In genomic region chr18:25704096-25704870, GRCh38 we compare ENCODE assay signal across 16 cellular contexts.
"Had no signal": no experiment of that assay in that cellular context is flagged by ENCODE, and none has a peak within 500 bp of the region (broad histone marks: within the 10 kb centered on the region; RNA-seq: fewer than 3 reads in every experiment).

No MANE protein-coding gene starts in this region.

- H3K79me2 ChIP-seq: parathyroid adenoma had no signal

- H3K9ac ChIP-seq: parathyroid adenoma had no signal

- H3K36me3 ChIP-seq: esophagus squamous epithelium, neutrophil, tibial artery had no signal

- H3K27ac ChIP-seq: esophagus squamous epithelium, neutrophil, parathyroid adenoma, tibial artery had no signal

- H3K27me3 Mint-ChIP-seq: activated T-helper 17 cell treated with anti-CD3 and anti-CD28 coated beads, Interleukin-2, amount 50 U/mL, for 72 hours had no signal

- H3K4me1 Mint-ChIP-seq: activated T-helper 17 cell treated with anti-CD3 and anti-CD28 coated beads, Interleukin-2, amount 50 U/mL, for 72 hours; stimulated activated naive B cell treated with anti-CD40 and anti-IgM and Interleukin-4, amounts not matched to agents 10 μg/mL and 1 μg/mL and 100 μg/mL, for 72 hours had no signal

- H3K4me1 ChIP-seq: esophagus squamous epithelium, parathyroid adenoma, tibial artery had no signal

- H3K9me3 Mint-ChIP-seq: activated T-helper 17 cell treated with anti-CD3 and anti-CD28 coated beads, Interleukin-2, amount 50 U/mL, for 72 hours had no signal

- H3K36me3 Mint-ChIP-seq: stimulated activated naive B cell treated with anti-CD40 and anti-IgM and Interleukin-4, amounts not matched to agents 10 μg/mL and 1 μg/mL and 100 μg/mL, for 72 hours had no signal

- H3K4me3 Mint-ChIP-seq: activated T-helper 17 cell treated with anti-CD3 and anti-CD28 coated beads, Interleukin-2, amount 50 U/mL, for 72 hours; stimulated activated naive B cell treated with anti-CD40 and anti-IgM and Interleukin-4, amounts not matched to agents 10 μg/mL and 1 μg/mL and 100 μg/mL, for 72 hours had no signal

- DNase-seq: activated CD4-positive, alpha-beta T cell treated with anti-CD3 and anti-CD28 coated beads, Interleukin-2, amount 50 U/mL, for 48 hours; activated CD4-positive, CD25-positive, alpha-beta regulatory T cell treated with anti-CD3 and anti-CD28 coated beads, Interleukin-2, amount 50 U/mL, for 72 hours; activated naive CD4-positive, alpha-beta T cell treated with Interleukin-2 at 50 U/mL for 16 hours; caudate nucleus; esophagus squamous epithelium; glutamatergic neuron; hypothalamus; mesendoderm; stimulated activated CD4-positive, alpha-beta T cell treated with anti-CD3 and anti-CD28 coated beads, Interleukin-4, amount 100 ng/mL, for 1 hour; stimulated activated naive B cell treated with anti-CD40 and anti-IgM and Interleukin-4, amounts not matched to agents 10 μg/mL and 1 μg/mL and 100 μg/mL, for 72 hours; tibial artery had no signal

- FAIRE-seq: colon, endothelial cell of umbilical vein had no signal

- H3K27ac Mint-ChIP-seq: activated T-helper 17 cell treated with anti-CD3 and anti-CD28 coated beads, Interleukin-2, amount 50 U/mL, for 72 hours; stimulated activated naive B cell treated with anti-CD40 and anti-IgM and Interleukin-4, amounts not matched to agents 10 μg/mL and 1 μg/mL and 100 μg/mL, for 72 hours had no signal

- H3K27me3 ChIP-seq: esophagus squamous epithelium, neutrophil, tibial artery had no signal

- H2AFZ ChIP-seq: parathyroid adenoma had no signal

- H3K9me3 ChIP-seq: esophagus squamous epithelium, neutrophil, tibial artery had no signal

- ATAC-seq: activated T-helper 17 cell treated with anti-CD3 and anti-CD28 coated beads, Interleukin-2, amount 50 U/mL, for 72 hours; stimulated activated naive B cell treated with anti-CD40 and anti-IgM and Interleukin-4, amounts not matched to agents 10 μg/mL and 1 μg/mL and 100 μg/mL, for 72 hours had no signal

- H3K4me3 ChIP-seq: esophagus squamous epithelium, tibial artery had no signal
